Comparison of ENCODE assay signal across 1 cellular context in genomic region chr19:51552608-51552995, GRCh38.
TF ChIP-seq lines count a peak whose summit lies in the region.

No MANE protein-coding gene starts in this region.

TF ChIP-seq in GM23338, 12 proteins besides CTCF, POLR2A, EP300 and RAD21 (continued from another document):
- TF ChIP-seq ETS1 (IDR thresholded peaks at IDR 0.05) = no peak
- no peak for TF ChIP-seq STAT1 (IDR thresholded peaks at IDR 0.05; ENCODE audit: unreplicated experiment)
- no peak for TF ChIP-seq JUNB (IDR thresholded peaks at IDR 0.05; ENCODE audit: unreplicated experiment)
- TF ChIP-seq REST (IDR thresholded peaks at IDR 0.05; ENCODE audit: unreplicated experiment) = no peak
- no peak for TF ChIP-seq ZNF462 (CRISPR knock-in tag; IDR thresholded peaks at IDR 0.05)
- TF ChIP-seq EZH2phosphoT487 (IDR thresholded peaks at IDR 0.05; ENCODE audit: unreplicated experiment) = no peak
- TF ChIP-seq ZNF114 (CRISPR knock-in tag; IDR thresholded peaks at IDR 0.05) = no peak
- TF ChIP-seq NANOG (IDR thresholded peaks at IDR 0.05; ENCODE audit: borderline replicate concordance) = no peak
- no peak for TF ChIP-seq POLR2AphosphoS5 (IDR thresholded peaks at IDR 0.05; ENCODE audit: low read depth)
